ENCODE assay signal across 14 cellular contexts in genomic region chr1:191371626-191372025, GRCh38.
"Had no signal": no experiment of that assay in that cellular context is flagged by ENCODE, and none has a peak within 500 bp of the region (broad histone marks: within the 10 kb centered on the region; RNA-seq: fewer than 3 reads in every experiment).

No MANE protein-coding gene starts in this region.

- H3K4me1 ChIP-seq: heart left ventricle had no signal

- H3K27me3 ChIP-seq: cardiac muscle cell, heart left ventricle had no signal

- H3K4me3 ChIP-seq: cardiac muscle cell, heart left ventricle had no signal

- DNase-seq: activated CD4-positive, alpha-beta T cell treated with anti-CD3 and anti-CD28 coated beads, Interleukin-2, amount 50 U/mL, for 48 hours; activated CD4-positive, CD25-positive, alpha-beta regulatory T cell treated with anti-CD3 and anti-CD28 coated beads, Interleukin-2, amount 50 U/mL, for 72 hours; activated gamma-delta T cell; activated T-cell treated with anti-CD3 and anti-CD28 coated beads, Interleukin-2, amount 50 U/mL, for 4 hours; anterior cingulate cortex; heart left ventricle; islet precursor cell; left ventricle myocardium superior; mesenchymal stem cell; stimulated activated CD4-positive, alpha-beta T cell treated with anti-CD3 and anti-CD28 coated beads, Interleukin-12 subunit alpha, Interleukin-12 subunit beta, amount 100 ng/mL, for 4 hours; stimulated activated naive CD4-positive, alpha-beta T cell had no signal

- H3K36me3 ChIP-seq: cardiac muscle cell, heart left ventricle had no signal

- FAIRE-seq: colon, frontal cortex had no signal

- H3K27ac ChIP-seq: cardiac muscle cell had no signal

- ATAC-seq: activated T-cell treated with anti-CD3 and anti-CD28 coated beads, Interleukin-2, amount 50 U/mL, for 4 hours; heart left ventricle; left ventricle myocardium superior had no signal
